8 cellular contexts compared by ENCODE assay signal in genomic region chr16:22375117-22375962, GRCh38. TPM values are rescaled to one million over a fixed set of nuclear protein-coding genes. Genes with fewer than 3 reads are reported as not detected.
A peak's percentile ranks its signal among the peaks of the same experiment; 100 is the strongest.
DNase-seq lines count a peak whose midpoint lies in the region; ATAC-seq and TF ChIP-seq lines count a peak whose summit lies in the region.

No MANE protein-coding gene starts in this region.

- ATAC-seq in GM21528 (IDR thresholded peaks at IDR 0.05; ENCODE audit: low FRiP score, unreplicated experiment) = no peak

- TF ChIP-seq CTCF in NB4 (IDR thresholded peaks at IDR 0.05; ENCODE audit: low read depth, low read length) = no peak

- peak overlapping the region; percentile 78 for H3K27ac ChIP-seq in CD4-positive, alpha-beta memory T cell (ENCODE audit: low read depth, low read length)
- H3K27ac ChIP-seq in caudate nucleus (ENCODE audit: low read depth, low read length) = peak overlapping the region; percentile 44

- H3K27ac Mint-ChIP-seq in CD4-positive, alpha-beta memory T cell = peak overlapping the region; percentile 47 to 93 (median 81)

- no peak for TF ChIP-seq POLR2A in NB4 (IDR thresholded peaks at IDR 0.05; ENCODE audit: extremely low read depth, insufficient read length)

- H3K4me3 ChIP-seq in CD4-positive, alpha-beta memory T cell (ENCODE audit: low read length in 2 of 2) = peak overlapping the region; percentile 53 to 86
- peak overlapping the region; percentile 59 for H3K4me3 ChIP-seq in NB4 (ENCODE audit: low read depth, low read length)
- peak overlapping the region; percentile 69 for H3K4me3 ChIP-seq in mononuclear cell (ENCODE audit: low read length)

- H3K27me3 Mint-ChIP-seq in CD4-positive, alpha-beta memory T cell = no peaks in the 10 kb centered on the region

- H3K9me3 ChIP-seq in CD4-positive, alpha-beta memory T cell (ENCODE audit: control insufficient read depth in 1 of 2, low read length in 2 of 2) = no peaks in the 10 kb centered on the region
- no peaks in the 10 kb centered on the region for H3K9me3 ChIP-seq in mononuclear cell (ENCODE audit: low read depth, low read length)

- peaks cover 37% of the 10 kb centered on the region for H3K4me1 ChIP-seq in CD4-positive, alpha-beta memory T cell (ENCODE audit: insufficient read depth, low read length)
- H3K4me1 ChIP-seq in mononuclear cell (ENCODE audit: insufficient read depth, low read length) = peaks cover 40% of the 10 kb centered on the region

- peak overlapping the region; percentile 90 to 98 (median 94) for H3K4me3 Mint-ChIP-seq in CD4-positive, alpha-beta memory T cell

- no peaks in the 10 kb centered on the region for H3K36me3 ChIP-seq in CD4-positive, alpha-beta memory T cell (ENCODE audit: insufficient read depth, low read length)

- POLR2A ChIA-PET in CD4-positive, alpha-beta memory T cell (lab: Charles Lee; ENCODE audit: partially characterized antibody) = interaction anchor here (0.7 to 12.1 kb wide), 15 partner anchors 8 to 422 kb away, joined by 3 to 449 read pairs (median 3); partner anchors contain the start of gene UQCRC2

- intact Hi-C loops in CD4-positive, alpha-beta memory T cell (cut with micrococcal nuclease) = loop anchor here (2.0 kb wide), 2 partner anchors 55 to 185 kb away; no protein-coding TSS in a partner anchor

- peaks cover 9 to 29% of the 10 kb centered on the region in 2 donors for H3K36me3 Mint-ChIP-seq in CD4-positive, alpha-beta memory T cell

- no peak for DNase-seq in CD4-positive, alpha-beta memory T cell
- peak; percentile 27 for DNase-seq in NB4 (ENCODE audit: low read depth)
- peak in 1 of 61 donors; percentile 20 for DNase-seq in caudate nucleus (lab: John Stamatoyannopoulos, UW)
- no peak for DNase-seq in SKM-1 treated with dmso at 0.1 percent for 144 hours (lab: John Stamatoyannopoulos, UW; ENCODE audit: unreplicated experiment)
- no peak for DNase-seq in NCI-H1436 (lab: John Stamatoyannopoulos, UW)
- no peak for DNase-seq in cerebellum (ENCODE audit: low spot score)

- peaks cover 21 to 52% (median 32%) of the 10 kb centered on the region in 4 donors for H3K4me1 Mint-ChIP-seq in CD4-positive, alpha-beta memory T cell

- no peaks in the 10 kb centered on the region for H3K9me3 Mint-ChIP-seq in CD4-positive, alpha-beta memory T cell

- CTCF ChIA-PET in CD4-positive, alpha-beta memory T cell (lab: Charles Lee; ENCODE audit: partially characterized antibody) = interaction anchor here (0.6 to 2.0 kb wide), 8 partner anchors 14 to 75 kb away, joined by 3 to 9 read pairs (median 4); no protein-coding TSS in a partner anchor

- no peaks in the 10 kb centered on the region for H3K27me3 ChIP-seq in CD4-positive, alpha-beta memory T cell (ENCODE audit: insufficient read depth, low read length)
- H3K27me3 ChIP-seq in mononuclear cell (ENCODE audit: insufficient read depth, low read length) = no peaks in the 10 kb centered on the region

RNA-seq across cellular contexts. Expression of gene CDR2, which starts 0.9 kb away (rescaled TPM):
- 10 to 100 TPM; 94.2 to 99.3 TPM for total RNA-seq in CD4-positive, alpha-beta memory T cell
- polyA plus RNA-seq in CD4-positive, alpha-beta memory T cell = 10 to 100 TPM; 57.9 to 95.8 TPM
- total RNA-seq in mononuclear cell = 89.8 TPM
- total RNA-seq in cerebellum = 13.3 TPM
